ENCODE assay signal across 31 cellular contexts in genomic region chr9:6441269-6441668, GRCh38. TPM values are rescaled to one million over a fixed set of nuclear protein-coding genes. Genes with fewer than 3 reads are reported as not detected.
DNase-seq lines count a peak whose midpoint lies in the region; ATAC-seq and TF ChIP-seq lines count a peak whose summit lies in the region.
"Had no signal": no experiment of that assay in that cellular context is flagged by ENCODE, and none has a peak within 500 bp of the region (broad histone marks: within the 10 kb centered on the region; RNA-seq: fewer than 3 reads in every experiment).

No MANE protein-coding gene starts in this region.

- peak overlapping the region; percentile 36 for H3K27ac Mint-ChIP-seq in activated naive CD4-positive, alpha-beta T cell treated with anti-CD3 and anti-CD28 coated beads for 36 hours
- no peak overlapping the region for H3K27ac Mint-ChIP-seq in activated naive CD4-positive, alpha-beta T cell treated with anti-CD3 and anti-CD28 coated beads, Interleukin-2, amount 50 U/mL, for 72 hours
- H3K27ac Mint-ChIP-seq: activated CD4-positive, alpha-beta memory T cell treated with anti-CD3 and anti-CD28 coated beads, Interleukin-2, amount 10 ng/mL, durations not matched to agents 7 days and 5 days; activated naive CD8-positive, alpha-beta T cell treated with anti-CD3 and anti-CD28 coated beads, Interleukin-2, amount 10 ng/mL, durations not matched to agents 7 days and 5 days had no signal

- H3K4me3 ChIP-seq in adipocyte (ENCODE audit: low read length) (no peak overlapping the region), fibroblast of the aortic adventitia (ENCODE audit: low read depth, low read length) (no peak overlapping the region)
- H3K4me3 ChIP-seq: HAP-1, K562, left lung, prostate gland, sigmoid colon, SK-N-MC, uterus had no signal

- H3K4me3 Mint-ChIP-seq in activated naive CD4-positive, alpha-beta T cell treated with anti-CD3 and anti-CD28 coated beads for 36 hours, result no peak overlapping the region
- H3K4me3 Mint-ChIP-seq: activated CD4-positive, alpha-beta memory T cell treated with anti-CD3 and anti-CD28 coated beads, Interleukin-2, amount 10 ng/mL, durations not matched to agents 7 days and 5 days; activated naive CD8-positive, alpha-beta T cell treated with anti-CD3 and anti-CD28 coated beads, Interleukin-2, amount 10 ng/mL, durations not matched to agents 7 days and 5 days; CD4-positive, alpha-beta T cell had no signal

- CTCF ChIA-PET in activated naive CD4-positive, alpha-beta T cell treated with anti-CD3 and anti-CD28 coated beads for 36 hours (lab: Charles Lee), result no interaction called here

- peaks cover 30% of the 10 kb centered on the region for H3K36me3 Mint-ChIP-seq in activated naive CD4-positive, alpha-beta T cell treated with anti-CD3 and anti-CD28 coated beads for 36 hours (ENCODE audit: low read depth)
- H3K36me3 Mint-ChIP-seq in activated naive CD4-positive, alpha-beta T cell treated with anti-CD3 and anti-CD28 coated beads, Interleukin-2, amount 50 U/mL, for 72 hours, result peaks cover 11 to 18% of the 10 kb centered on the region in 2 donors

- no peaks in the 10 kb centered on the region for H3K9me3 ChIP-seq in adipocyte (ENCODE audit: control insufficient read depth, low read length)
- H3K9me3 ChIP-seq: HAP-1, left lung, neutrophil, prostate gland, sigmoid colon, uterus had no signal

- H3K27me3 Mint-ChIP-seq in activated naive CD4-positive, alpha-beta T cell treated with anti-CD3 and anti-CD28 coated beads for 36 hours (ENCODE audit: low read depth), result no peaks in the 10 kb centered on the region
- H3K27me3 Mint-ChIP-seq: activated CD4-positive, alpha-beta memory T cell treated with anti-CD3 and anti-CD28 coated beads, Interleukin-2, amount 10 ng/mL, durations not matched to agents 7 days and 5 days; activated naive CD8-positive, alpha-beta T cell treated with anti-CD3 and anti-CD28 coated beads, Interleukin-2, amount 10 ng/mL, durations not matched to agents 7 days and 5 days; CD4-positive, alpha-beta T cell had no signal

- peaks cover 61% of the 10 kb centered on the region for H3K4me1 Mint-ChIP-seq in activated naive CD4-positive, alpha-beta T cell treated with anti-CD3 and anti-CD28 coated beads for 36 hours (ENCODE audit: low read depth)

- TF ChIP-seq CTCF in fibroblast of the aortic adventitia (IDR thresholded peaks at IDR 0.05; ENCODE audit: insufficient read depth, low read length), result no peak

- no peak overlapping the region for H3K9ac ChIP-seq in adipocyte (ENCODE audit: low read length)

- H3K36me3 ChIP-seq in adipocyte (ENCODE audit: control insufficient read depth, insufficient read depth, low read length, severe bottlenecking), result peaks cover 8% of the 10 kb centered on the region
- H3K36me3 ChIP-seq: neutrophil, prostate gland, uterus had no signal

- no peaks in the 10 kb centered on the region for H3K9me3 Mint-ChIP-seq in activated naive CD4-positive, alpha-beta T cell treated with anti-CD3 and anti-CD28 coated beads for 36 hours
- H3K9me3 Mint-ChIP-seq in activated naive CD4-positive, alpha-beta T cell treated with anti-CD3 and anti-CD28 coated beads, Interleukin-2, amount 50 U/mL, for 72 hours, result no peaks in the 10 kb centered on the region
- H3K9me3 Mint-ChIP-seq: activated CD4-positive, alpha-beta memory T cell treated with anti-CD3 and anti-CD28 coated beads, Interleukin-2, amount 10 ng/mL, durations not matched to agents 7 days and 5 days; activated naive CD8-positive, alpha-beta T cell treated with anti-CD3 and anti-CD28 coated beads, Interleukin-2, amount 10 ng/mL, durations not matched to agents 7 days and 5 days; CD4-positive, alpha-beta T cell had no signal

- ATAC-seq in activated naive CD4-positive, alpha-beta T cell treated with anti-CD3 and anti-CD28 coated beads, Interleukin-2, amount 50 U/mL, for 72 hours, result no peak
- ATAC-seq in GM21723 (IDR thresholded peaks at IDR 0.05; ENCODE audit: unreplicated experiment) (no peak), HG03432 (IDR thresholded peaks at IDR 0.05; ENCODE audit: unreplicated experiment) (no peak)
- ATAC-seq: K562; left lung; stimulated activated naive CD8-positive, alpha-beta T cell treated with anti-CD3 and anti-CD28 coated beads, Interleukin-15, Interleukin-2, amounts not matched to agents 100 U/mL and 50 U/mL, for 24 hours had no signal

- no peaks in the 10 kb centered on the region for H3K27me3 ChIP-seq in adipocyte (replicated peaks; ENCODE audit: control insufficient read depth, insufficient read depth, low read length)
- H3K27me3 ChIP-seq: left lung, neutrophil, sigmoid colon, uterus had no signal

- intact Hi-C loops in activated naive CD4-positive, alpha-beta T cell treated with anti-CD3 and anti-CD28 coated beads for 36 hours (cut with micrococcal nuclease), result no loop called here

- no peak for DNase-seq in activated naive CD4-positive, alpha-beta T cell treated with anti-CD3 and anti-CD28 coated beads for 36 hours
- DNase-seq in activated naive CD4-positive, alpha-beta T cell treated with anti-CD3 and anti-CD28 coated beads, Interleukin-2, amount 50 U/mL, for 72 hours (ENCODE audit: low spot score in 2 of 2), result no peak
- peak; percentile 17 for DNase-seq in adipocyte (ENCODE audit: low read depth)
- peak; percentile 60 for DNase-seq in fibroblast of the aortic adventitia (ENCODE audit: low read depth)
- DNase-seq in NCI-H2029 treated with DMSO at 0.1 percent for 48 hours (lab: John Stamatoyannopoulos, UW), result no peak
- no peak for DNase-seq in effector CD8-positive, alpha-beta T cell (lab: John Stamatoyannopoulos, UW)
- DNase-seq: 8988T; activated CD4-positive, alpha-beta memory T cell treated with anti-CD3 and anti-CD28 coated beads, Interleukin-2, amount 10 ng/mL, durations not matched to agents 7 days and 5 days; activated CD4-positive, alpha-beta T cell treated with anti-CD3 and anti-CD28 coated beads for 1 hour; activated naive CD8-positive, alpha-beta T cell treated with anti-CD3 and anti-CD28 coated beads, Interleukin-2, amount 10 ng/mL, durations not matched to agents 7 days and 5 days; AML-193; CD4-positive, alpha-beta T cell; cerebellar nuclear complex; foreskin melanocyte; left lung; MM.1S; NCI-H1417; NCI-H2081; NCI-H774; RPMI8226; sigmoid colon; stimulated activated naive CD8-positive, alpha-beta T cell treated with anti-CD3 and anti-CD28 coated beads, Interleukin-15, Interleukin-2, amounts not matched to agents 100 U/mL and 50 U/mL, for 24 hours; T-helper 2 cell; uterus had no signal

- peaks cover 16% of the 10 kb centered on the region for H3K4me1 ChIP-seq in adipocyte (ENCODE audit: control insufficient read depth, insufficient read depth, low read length)
- H3K4me1 ChIP-seq: prostate gland, uterus had no signal

RNA-seq across cellular contexts. Expression of gene UHRF2, which starts 28.3 kb away (rescaled TPM):
- total RNA-seq in activated naive CD4-positive, alpha-beta T cell treated with anti-CD3 and anti-CD28 coated beads for 36 hours, result 10 to 100 TPM; 62.7 to 71.5 TPM
- total RNA-seq in activated naive CD4-positive, alpha-beta T cell treated with anti-CD3 and anti-CD28 coated beads, Interleukin-2, amount 50 U/mL, for 72 hours, result 10 to 100 TPM; 73.1 to 97.4 TPM
- total RNA-seq in fibroblast of the aortic adventitia (ENCODE audit: low replicate concordance), result 125 and 129 TPM in 2 replicates

Comparison
In these comparisons a context has a peak if more than half of its experiments do, and no peak if none do; other contexts are left out.
1. DNase-seq: peak in adipocyte (single experiment) and fibroblast of the aortic adventitia (single experiment); none in activated naive CD4-positive, alpha-beta T cell treated with anti-CD3 and anti-CD28 coated beads for 36 hours (single experiment), activated naive CD4-positive, alpha-beta T cell treated with anti-CD3 and anti-CD28 coated beads, Interleukin-2, amount 50 U/mL, for 72 hours (0 of 2), NCI-H2029 treated with DMSO at 0.1 percent for 48 hours (single experiment) and effector CD8-positive, alpha-beta T cell (single experiment).